ENCODE assay signal across 8 cellular contexts in the genomic region with DNA sequence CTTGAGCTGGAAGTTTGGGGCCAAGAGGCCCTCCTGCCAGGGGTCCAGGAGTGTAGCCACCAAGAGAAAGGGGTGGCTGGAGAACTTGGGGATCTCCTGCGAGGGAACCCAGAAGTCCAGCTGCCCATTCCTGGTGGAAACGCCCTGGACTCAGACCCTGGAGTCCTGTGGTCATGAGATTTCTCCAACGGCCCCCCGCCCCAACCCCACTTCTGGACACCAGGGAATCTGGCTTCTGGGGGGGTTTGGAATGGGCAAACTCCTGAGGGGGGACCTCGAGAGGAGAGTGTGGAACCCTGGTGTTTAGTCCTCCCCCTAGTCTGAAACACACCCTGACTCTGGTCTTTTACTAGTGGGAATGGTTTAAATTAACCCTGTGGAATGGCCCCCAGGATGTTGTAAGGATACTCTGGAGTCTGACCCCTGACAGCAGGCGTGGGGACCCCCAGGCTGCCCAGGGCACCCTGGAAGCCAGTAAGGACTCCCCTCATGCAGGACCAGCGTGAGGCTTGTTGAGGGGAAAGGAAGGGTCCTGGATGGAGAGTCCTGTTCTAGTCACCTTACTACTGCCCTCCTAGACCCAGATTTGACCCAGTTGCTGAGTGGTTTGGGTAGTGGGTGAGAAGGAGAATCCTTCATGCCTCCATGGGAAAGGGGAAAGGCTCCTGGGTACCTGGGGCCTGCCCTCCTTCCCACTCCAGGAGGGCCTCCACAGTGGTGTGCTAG. TPM values are rescaled to one million over a fixed set of nuclear protein-coding genes. Genes with fewer than 3 reads are reported as not detected.
DNase-seq lines count a peak whose midpoint lies in the region; ATAC-seq and TF ChIP-seq lines count a peak whose summit lies in the region.

No MANE protein-coding gene starts in this region.

- 8 to 9% methylated on average over 7 of the region's 7 CpGs for WGBS in heart right ventricle, 2 donors
- 7 to 10% methylated on average over 7 of the region's 7 CpGs for WGBS in aorta, 2 donors

- peak overlapping the region; percentile 66 to 83 for H3K9ac ChIP-seq in mucosa of rectum (ENCODE audit: low read depth in 1 of 2, low read length in 2 of 2)

- H3K27ac ChIP-seq in heart right ventricle (peak overlapping the region; percentile 81 to 100 (median 94)), caudate nucleus (ENCODE audit: low read depth, low read length) (peak overlapping the region; percentile 76), mucosa of rectum (ENCODE audit: low read depth in 2 of 2, low read length in 2 of 2) (peak overlapping the region; percentile 57 to 64), aorta (ENCODE audit: low read depth in 1 of 2, low read length in 2 of 2) (peak overlapping the region; percentile 14 to 29)

- H3K4me3 ChIP-seq in heart right ventricle (peak overlapping the region; percentile 42 to 100 (median 84)), mucosa of rectum (ENCODE audit: low read length in 2 of 2) (peak overlapping the region; percentile 79 to 91), aorta (ENCODE audit: low read length in 2 of 2) (peak overlapping the region; percentile 38 to 75)

- peaks cover 22 to 63% (median 56%) of the 10 kb centered on the region in 9 donors for H3K4me1 ChIP-seq in heart right ventricle
- peaks cover 17 to 22% of the 10 kb centered on the region in 2 donors for H3K4me1 ChIP-seq in mucosa of rectum (ENCODE audit: control insufficient read depth in 2 of 2, insufficient read depth in 2 of 2, low read length in 2 of 2)
- H3K4me1 ChIP-seq in aorta (ENCODE audit: control insufficient read depth in 1 of 2, insufficient read depth in 2 of 2, low read length in 2 of 2) = peaks cover 0 to 4% of the 10 kb centered on the region in 2 donors

- intact Hi-C loops in heart right ventricle (cut with DNase I) = loop anchor here (1.0 to 10.0 kb wide), 14 partner anchors 40 to 277 kb away; a partner anchor contains a TSS
- intact Hi-C loops in Right ventricle myocardium inferior (cut with DNase I) = loop anchor here (1.0 to 10.0 kb wide), 9 partner anchors 27 to 295 kb away; a partner anchor contains a TSS
- intact Hi-C loops in aorta (cut with DNase I) = loop anchor here (2.0 to 10.0 kb wide), 3 partner anchors 105 to 277 kb away; a partner anchor contains a TSS

- H3K9me3 ChIP-seq in heart right ventricle = no peaks in the 10 kb centered on the region
- no peaks in the 10 kb centered on the region for H3K9me3 ChIP-seq in mucosa of rectum (ENCODE audit: control insufficient read depth in 2 of 2, low read length in 2 of 2)
- H3K9me3 ChIP-seq in aorta (ENCODE audit: control insufficient read depth, low read length) = no peaks in the 10 kb centered on the region

- TF ChIP-seq CTCF in heart right ventricle (IDR thresholded peaks at IDR 0.05) = no peak

- DNase-seq in heart right ventricle (no peak), Right ventricle myocardium inferior (ENCODE audit: missing footprints) (no peak), caudate nucleus (lab: John Stamatoyannopoulos, UW) (no peak), aorta (no peak), DMS53 (lab: John Stamatoyannopoulos, UW) (no peak)

- peaks cover 0 to 31% (median 17%) of the 10 kb centered on the region in 9 donors for H3K36me3 ChIP-seq in heart right ventricle
- peaks cover 0 to 8% of the 10 kb centered on the region in 2 donors for H3K36me3 ChIP-seq in mucosa of rectum (ENCODE audit: control insufficient read depth in 2 of 2, insufficient read depth in 2 of 2, low read length in 2 of 2)
- no peaks in the 10 kb centered on the region for H3K36me3 ChIP-seq in aorta (ENCODE audit: control insufficient read depth in 1 of 2, insufficient read depth in 2 of 2, low read length in 1 of 2)

- ATAC-seq in heart right ventricle = peak in 3 of 8 donors; percentile 3 to 11 (median 5)
- no peak for ATAC-seq in Right ventricle myocardium inferior
- no peak for ATAC-seq in aorta (ENCODE audit: low FRiP score)
- ATAC-seq in GM18520 (IDR thresholded peaks at IDR 0.05; ENCODE audit: unreplicated experiment) = no peak
- ATAC-seq in GM19328 (IDR thresholded peaks at IDR 0.05; ENCODE audit: unreplicated experiment) = no peak

- H3K27me3 ChIP-seq in heart right ventricle (no peaks in the 10 kb centered on the region), mucosa of rectum (ENCODE audit: control insufficient read depth in 2 of 2, insufficient read depth in 2 of 2, low read length in 2 of 2) (no peaks in the 10 kb centered on the region), aorta (ENCODE audit: control insufficient read depth in 1 of 2, insufficient read depth in 2 of 2, low read length in 1 of 2) (no peaks in the 10 kb centered on the region)

RNA-seq across cellular contexts. Expression of a gene that starts 0.5 kb away (rescaled TPM):
- total RNA-seq in heart right ventricle (100 to 1,000 TPM in 9 of 10 donors, 10 to 100 TPM in 1; 87.9 to 190 (median 118) TPM), Right ventricle myocardium inferior (128 TPM), aorta (10 to 100 TPM; 27.0 to 40.2 TPM)
- polyA plus RNA-seq in heart right ventricle (100 to 1,000 TPM in 1 of 2 donors, 10 to 100 TPM in 1; 56.2 to 121 TPM), aorta (10 to 100 TPM; 16.0 to 31.3 TPM)

RNA-seq across cellular contexts. Expression of a gene that starts 5.8 kb away (rescaled TPM):
- total RNA-seq in heart right ventricle = 10 to 100 TPM; 10.4 to 16.9 (median 12.3) TPM
- polyA plus RNA-seq in heart right ventricle = 10 to 100 TPM in 1 of 2 donors, 1 to 10 TPM in 1; 7.2 to 16.3 TPM
- 9.4 TPM for total RNA-seq in Right ventricle myocardium inferior
- 10 to 100 TPM; 13.2 to 16.6 TPM for total RNA-seq in aorta
- 10 to 100 TPM in 1 of 2 donors, 1 to 10 TPM in 1; 1.8 to 11.8 TPM for polyA plus RNA-seq in aorta

RNA-seq across cellular contexts. Expression of a gene that starts 39.1 kb away (rescaled TPM):
- total RNA-seq in heart right ventricle (100 to 1,000 TPM; 575 to 961 (median 776) TPM), Right ventricle myocardium inferior (543 TPM), aorta (100 to 1,000 TPM; 362 to 707 TPM)
- polyA plus RNA-seq in heart right ventricle (1,000 to 10,000 TPM in 1 of 2 donors, 100 to 1,000 TPM in 1; 423 to 1,204 TPM), aorta (1,000 to 10,000 TPM in 1 of 2 donors, 100 to 1,000 TPM in 1; 200 to 1,923 TPM)

RNA-seq across cellular contexts. Expression of a gene that starts 51.3 kb away (rescaled TPM):
- 10 to 100 TPM; 47.5 to 78.1 (median 62.5) TPM for total RNA-seq in heart right ventricle
- polyA plus RNA-seq in heart right ventricle = 10 to 100 TPM; 18.1 to 20.2 TPM
- 54.0 TPM for total RNA-seq in Right ventricle myocardium inferior
- 10 to 100 TPM; 40.3 to 54.8 TPM for total RNA-seq in aorta
- 10 to 100 TPM; 22.7 to 31.0 TPM for polyA plus RNA-seq in aorta

Comparison
In these comparisons a context has a peak if more than half of its experiments do, and no peak if none do; other contexts are left out.
1. H3K27ac ChIP-seq: peak in every context shown above with its lines; median percentile 94 in heart right ventricle; 76 in caudate nucleus; 60 in mucosa of rectum; 22 in aorta.